ENCODE assay signal across 8 cellular contexts in genomic region chr7:44257618-44258422, GRCh38. TPM values are rescaled to one million over a fixed set of nuclear protein-coding genes. Genes with fewer than 3 reads are reported as not detected.
A peak's percentile ranks its signal among the peaks of the same experiment; 100 is the strongest.
DNase-seq lines count a peak whose midpoint lies in the region; ATAC-seq, FAIRE-seq and TF ChIP-seq lines count a peak whose summit lies in the region.

No MANE protein-coding gene starts in this region.

- H3K9me3 ChIP-seq in ovary (no peaks in the 10 kb centered on the region), thoracic aorta (no peaks in the 10 kb centered on the region)

- intact Hi-C loops in ovary (cut with DNase I), result no loop called here

- H3K4me3 ChIP-seq in ovary (no peak overlapping the region), thoracic aorta (no peak overlapping the region)

- FAIRE-seq in GM18507 (lab: Jason Lieb, UNC), result peak; percentile 100

- ATAC-seq in HG02870 (IDR thresholded peaks at IDR 0.05; ENCODE audit: unreplicated experiment) (peak; percentile 89), thoracic aorta (ENCODE audit: insufficient number of reproducible peaks, low FRiP score, low read depth) (peak; percentile 83)

- TF ChIP-seq CTCF in ovary (IDR thresholded peaks at IDR 0.05) (no peak), thoracic aorta (IDR thresholded peaks at IDR 0.05) (peak; percentile 22)

- H3K4me1 ChIP-seq in ovary (ENCODE audit: insufficient read depth) (no peaks in the 10 kb centered on the region), thoracic aorta (ENCODE audit: control insufficient read depth in 1 of 2, low read depth in 2 of 2) (peaks cover 29 to 49% of the 10 kb centered on the region in 2 donors)

- H3K27me3 ChIP-seq in ovary, result no peaks in the 10 kb centered on the region
- no peaks in the 10 kb centered on the region for H3K27me3 ChIP-seq in thoracic aorta (replicated peaks; ENCODE audit: insufficient read depth)

- H3K36me3 ChIP-seq in ovary (no peaks in the 10 kb centered on the region), thoracic aorta (no peaks in the 10 kb centered on the region)

- H3K27ac ChIP-seq in ovary, result peak overlapping the region in 1 of 2 donors; percentile 38
- H3K27ac ChIP-seq in thoracic aorta, result peak overlapping the region; percentile 96 to 98

- TF ChIP-seq POLR2A in ovary (IDR thresholded peaks at IDR 0.05), result no peak

- no peak for TF ChIP-seq EP300 in ovary (IDR thresholded peaks at IDR 0.05)

- 32 to 37% (median 34%) methylated on average over 18 of the region's 18 CpGs for WGBS in ovary, 3 donors

- DNase-seq in GM18507 (ENCODE audit: extremely low spot score, insufficient read length, low read depth) (peak; percentile 79), OCI-M1 (lab: John Stamatoyannopoulos, UW) (peak; percentile 84), activated T-helper 1 cell treated with Interleukin-2 at 50 U/mL for 16 hours (ENCODE audit: low read depth) (peak; percentile 43), fibroblast of peridontal ligament (ENCODE audit: extremely low read depth) (peak; percentile 51), ovary (peak in 4 of 5 donors; percentile 20 to 42 (median 40)), thoracic aorta (ENCODE audit: low spot score) (peak; percentile 77), OCI-M2 (lab: John Stamatoyannopoulos, UW; ENCODE audit: unreplicated experiment) (no peak)

RNA-seq across cellular contexts. Expression of gene YKT6, which starts 57.0 kb away (rescaled TPM):
- total RNA-seq in ovary (10 to 100 TPM; 22.2 to 68.0 (median 40.5) TPM), thoracic aorta (10 to 100 TPM; 62.0 to 69.6 TPM)
- polyA plus RNA-seq in ovary, result 10 to 100 TPM; 28.1 to 67.3 TPM
